8 cellular contexts compared by ENCODE assay signal in genomic region chr9:35111006-35111933, GRCh38. TPM values are rescaled to one million over a fixed set of nuclear protein-coding genes. Genes with fewer than 3 reads are reported as not detected.
A peak's percentile ranks its signal among the peaks of the same experiment; 100 is the strongest.
DNase-seq lines count a peak whose midpoint lies in the region; ATAC-seq and TF ChIP-seq lines count a peak whose summit lies in the region.

No MANE protein-coding gene starts in this region.

- no peaks in the 10 kb centered on the region for H3K9me3 ChIP-seq in colonic mucosa

- ATAC-seq in HG03457 (IDR thresholded peaks at IDR 0.05; ENCODE audit: unreplicated experiment), result peak; percentile 66

- no peaks in the 10 kb centered on the region for H3K27me3 ChIP-seq in colonic mucosa
- H3K27me3 ChIP-seq in layer of hippocampus (ENCODE audit: control insufficient read depth, insufficient read depth, low read length), result no peaks in the 10 kb centered on the region

- H3K4me1 ChIP-seq in colonic mucosa, result peaks cover 6% of the 10 kb centered on the region

- TF ChIP-seq CTCF in colonic mucosa (IDR thresholded peaks at IDR 0.05), result no peak

- DNase-seq in AML-193 (lab: John Stamatoyannopoulos, UW), result peak; percentile 87 to 94
- DNase-seq in GM19240 (ENCODE audit: insufficient read length, low spot score), result peak; percentile 80
- DNase-seq in NCI-H524 (lab: John Stamatoyannopoulos, UW), result peak; percentile 95 to 96
- DNase-seq in activated CD4-positive, alpha-beta T cell treated with anti-CD3 and anti-CD28 coated beads for 48 hours, result peak; percentile 98
- peak; percentile 98 for DNase-seq in colonic mucosa
- peak; percentile 85 to 94 (median 92) for DNase-seq in stimulated activated CD4-positive, alpha-beta T cell treated with anti-CD3 and anti-CD28 coated beads, Interleukin-1b, Interleukin-23, amount 100 ng/mL, for 24 hours (ENCODE audit: low read depth in 4 of 4, low spot score in 1 of 4)

- H3K27ac ChIP-seq in colonic mucosa (peak overlapping the region; percentile 70), layer of hippocampus (ENCODE audit: low read depth, low read length) (peak overlapping the region; percentile 86)

- peaks cover 7% of the 10 kb centered on the region for H3K36me3 ChIP-seq in colonic mucosa

- peak overlapping the region; percentile 78 to 82 for H3K9ac ChIP-seq in colonic mucosa (ENCODE audit: low read depth in 2 of 2, low read length in 2 of 2)

- peak overlapping the region; percentile 86 for H3K4me3 ChIP-seq in colonic mucosa

- intact Hi-C loops in colonic mucosa (cut with DNase I), result no loop called here

RNA-seq across cellular contexts. Expression of gene ATOSB, which starts 4.4 kb away (rescaled TPM):
- 10 to 100 TPM; 16.8 to 44.6 TPM for total RNA-seq in colonic mucosa

RNA-seq across cellular contexts. Expression of gene STOML2, which starts 8.3 kb away (rescaled TPM):
- 100 to 1,000 TPM; 111 to 233 TPM for total RNA-seq in colonic mucosa

RNA-seq across cellular contexts. Expression of gene PIGO, which starts 14.9 kb away (rescaled TPM):
- total RNA-seq in colonic mucosa, result 10 to 100 TPM; 27.6 to 51.3 TPM

RNA-seq across cellular contexts. Expression of gene FANCG, which starts 31.5 kb away (rescaled TPM):
- 10 to 100 TPM; 11.4 to 47.5 TPM for total RNA-seq in colonic mucosa

RNA-seq across cellular contexts. Expression of gene VCP, which starts 38.8 kb away (rescaled TPM):
- total RNA-seq in colonic mucosa, result 100 to 1,000 TPM; 176 to 287 TPM

Comparison
In these comparisons a context has a peak if more than half of its experiments do, and no peak if none do; other contexts are left out.
1. Peak in every context shown above with its lines: DNase-seq, ATAC-seq, H3K4me3 ChIP-seq and H3K27ac ChIP-seq.